Comparison of ENCODE assay signal across 8 cellular contexts in genomic region chr10:132942101-132942739, GRCh38. TPM values are rescaled to one million over a fixed set of nuclear protein-coding genes. Genes with fewer than 3 reads are reported as not detected.
A peak's percentile ranks its signal among the peaks of the same experiment; 100 is the strongest.
DNase-seq lines count a peak whose midpoint lies in the region; ATAC-seq and TF ChIP-seq lines count a peak whose summit lies in the region.

Gene CFAP46 (minus strand): TSS chr10:132942570. CDS start chr10:132942484, 86 bp downstream.

- H3K9ac ChIP-seq in H9 (ENCODE audit: extremely low read depth, insufficient read length, low read length) (no peak within 1 kb of the TSS), Karpas-422 (ENCODE audit: low read length) (no peak within 1 kb of the TSS)

- H3K36me3 Mint-ChIP-seq in H9 (ENCODE audit: insufficient read depth in 1 of 3, low read depth in 3 of 3) (no peaks in the 10 kb centered on the region; a peak in 1 of 7 replicates), progenitor cell of endocrine pancreas (ENCODE audit: insufficient read depth) (peaks cover 3% of the 10 kb centered on the region)

- no peak within 1 kb of the TSS for H3K23ac ChIP-seq in H9 (ENCODE audit: insufficient read length, low read depth, low read length)

- H3K9me2 ChIP-seq in Karpas-422 (replicated peaks; ENCODE audit: insufficient read depth, low read length): no peaks in the 10 kb centered on the region

- H2BK5ac ChIP-seq in H9 (ENCODE audit: insufficient read length, low read length): no peak within 1 kb of the TSS

- H3K79me2 ChIP-seq in H9 (ENCODE audit: insufficient read depth, low read length) (no peaks in the 10 kb centered on the region), Karpas-422 (ENCODE audit: low read length) (no peaks in the 10 kb centered on the region)

- H3K27ac ChIP-seq in AG04450 (ENCODE audit: low read depth, low read length): no peak within 1 kb of the TSS
- H3K27ac ChIP-seq in H9 (ENCODE audit: insufficient read length, low read depth, low read length): no peak within 1 kb of the TSS
- no peak within 1 kb of the TSS for H3K27ac ChIP-seq in right cardiac atrium (ENCODE audit: low read length)
- no peak within 1 kb of the TSS for H3K27ac ChIP-seq in Karpas-422 (ENCODE audit: low read length)

- H3K4me1 ChIP-seq in H9 (ENCODE audit: insufficient read depth, low read length) (no peaks in the 10 kb centered on the region), right cardiac atrium (ENCODE audit: control insufficient read depth, insufficient read depth, low read length) (no peaks in the 10 kb centered on the region), Karpas-422 (ENCODE audit: low read length) (peaks cover 10% of the 10 kb centered on the region)

- CTCF ChIA-PET in AG04450 (lab: Charles Lee): interaction anchor here (0.5 to 1.3 kb wide), 4 partner anchors 37 to 387 kb away, joined by 3 to 4 read pairs (median 4); no protein-coding TSS in a partner anchor

- no CpG with 5 or more reads among the region's 68 CpGs for WGBS in H9 (ENCODE audit: extremely low coverage, insufficient read length, low lambda C conversion rate)
- WGBS in right cardiac atrium: 4% methylated on average over 68 of the region's 68 CpGs

- ATAC-seq in right cardiac atrium (peak; percentile 70 to 82), GM21381 (IDR thresholded peaks at IDR 0.05; ENCODE audit: unreplicated experiment) (no peak)

- H2AFZ ChIP-seq in H9 (ENCODE audit: low read length): no peak within 1 kb of the TSS
- H2AFZ ChIP-seq in Karpas-422 (ENCODE audit: low read length): no peak within 1 kb of the TSS

- no peak within 1 kb of the TSS for H3K18ac ChIP-seq in H9 (ENCODE audit: insufficient read length, low read depth, low read length)

- no peak within 1 kb of the TSS for H2BK12ac ChIP-seq in H9 (ENCODE audit: insufficient read length, low read depth, low read length)

- H3K9me3 Mint-ChIP-seq in H9 (no peaks in the 10 kb centered on the region), progenitor cell of endocrine pancreas (ENCODE audit: low read depth) (no peaks in the 10 kb centered on the region)

- H3K9me3 ChIP-seq in AG04450 (ENCODE audit: control insufficient read depth, insufficient read depth, low read length) (no peaks in the 10 kb centered on the region), H9 (ENCODE audit: control insufficient read depth, low read depth, low read length) (no peaks in the 10 kb centered on the region), right cardiac atrium (ENCODE audit: control insufficient read depth, low read length) (no peaks in the 10 kb centered on the region), Karpas-422 (ENCODE audit: low read length) (no peaks in the 10 kb centered on the region)

- POLR2A ChIA-PET in AG04450 (lab: Yijun Ruan, JAX): interaction anchor here (0.6 to 0.7 kb wide), 2 partner anchors 25 to 601 kb away, joined by 3 read pairs; no protein-coding TSS in a partner anchor

- no peak within 1 kb of the TSS for H4K5ac ChIP-seq in H9 (ENCODE audit: insufficient read length, low read depth, low read length)

- H3K4me1 Mint-ChIP-seq in H9: peaks cover 7 to 13% of the 10 kb centered on the region in 2 experiments
- H3K4me1 Mint-ChIP-seq in progenitor cell of endocrine pancreas (ENCODE audit: low read depth): peaks cover 7% of the 10 kb centered on the region

- H3K27me3 ChIP-seq in AG04450 (ENCODE audit: control insufficient read depth, insufficient read depth, low read length): no peaks in the 10 kb centered on the region
- H3K27me3 ChIP-seq in H9 (ENCODE audit: insufficient read depth, low read length): no peaks in the 10 kb centered on the region
- H3K27me3 ChIP-seq in right cardiac atrium (ENCODE audit: control insufficient read depth, insufficient read depth): no peaks in the 10 kb centered on the region
- H3K27me3 ChIP-seq in Karpas-422 (ENCODE audit: low read length): no peaks in the 10 kb centered on the region

- no peak for TF ChIP-seq CTCF in AG04450 (IDR thresholded peaks at IDR 0.05; ENCODE audit: low read depth, low read length)
- peak; percentile 19; the same call in 1 of the 3 replicates for TF ChIP-seq CTCF in H9 (conservative IDR thresholded peaks at IDR 0.05)
- TF ChIP-seq CTCF in progenitor cell of endocrine pancreas (IDR thresholded peaks at IDR 0.05; ENCODE audit: unreplicated experiment): peak; percentile 24

- H2AK5ac ChIP-seq in H9 (ENCODE audit: insufficient read length, low read length): no peak within 1 kb of the TSS

- H3K4me3 Mint-ChIP-seq in H9: peak within 1 kb of the TSS; percentile 64 to 86
- H3K4me3 Mint-ChIP-seq in progenitor cell of endocrine pancreas (ENCODE audit: low read depth): peak within 1 kb of the TSS; percentile 88

- intact Hi-C loops in right cardiac atrium (cut with DNase I): loop anchor here in 1 of 4 donors (5.0 kb wide), 1 partner anchor 180 kb away; no protein-coding TSS in a partner anchor

- H4K20me1 ChIP-seq in H9 (ENCODE audit: control insufficient read depth, insufficient read depth, insufficient read length) (no peaks in the 10 kb centered on the region), Karpas-422 (ENCODE audit: insufficient read depth, low read depth, low read length) (no peaks in the 10 kb centered on the region)

- no peak within 1 kb of the TSS for H4K91ac ChIP-seq in H9 (ENCODE audit: insufficient read length, low read depth, low read length)

- H3K79me1 ChIP-seq in H9 (ENCODE audit: insufficient read depth, low read depth, low read length, poor library complexity, severe bottlenecking): no peaks in the 10 kb centered on the region

- H2BK120ac ChIP-seq in H9 (ENCODE audit: low read depth, low read length, poor library complexity, severe bottlenecking): no peak within 1 kb of the TSS

- H3K14ac ChIP-seq in H9 (ENCODE audit: insufficient read depth, low read length): no peak within 1 kb of the TSS; the same call in 1 of the 2 replicates

- DNase-seq in AG04450 (ENCODE audit: low read depth, low spot score): no peak
- DNase-seq in H9: peak; percentile 78
- DNase-seq in amniotic epithelial cell (ENCODE audit: low read depth): peak; percentile 50
- peak; percentile 78 to 88 (median 86) for DNase-seq in right cardiac atrium
- peak; percentile 72 for DNase-seq in progenitor cell of endocrine pancreas (ENCODE audit: low spot score, unreplicated experiment)
- DNase-seq in Karpas-422: no peak
- no peak for DNase-seq in GM19240 (ENCODE audit: insufficient read length, low spot score)

- H3K27me3 Mint-ChIP-seq in H9 (ENCODE audit: low read depth): peaks cover 25% of the 10 kb centered on the region
- H3K27me3 Mint-ChIP-seq in progenitor cell of endocrine pancreas: peaks cover 21% of the 10 kb centered on the region

- no peaks in the 10 kb centered on the region for H3K36me3 ChIP-seq in Karpas-422 (ENCODE audit: insufficient read depth, low read length)

- H3K4me2 ChIP-seq in H9 (ENCODE audit: insufficient read depth, insufficient read length, low read length) (peak within 1 kb of the TSS; percentile 71), Karpas-422 (ENCODE audit: low read depth, low read length, poor library complexity, severe bottlenecking) (no peak within 1 kb of the TSS)

- no peak within 1 kb of the TSS for H3K56ac ChIP-seq in H9 (ENCODE audit: insufficient read length, low read depth, low read length)

- H3K4me3 ChIP-seq in AG04450 (ENCODE audit: low read depth, low read length): peak within 1 kb of the TSS; percentile 59
- H3K4me3 ChIP-seq in right cardiac atrium (ENCODE audit: low read length): peak within 1 kb of the TSS; percentile 58
- H3K4me3 ChIP-seq in Karpas-422 (ENCODE audit: low read length): no peak within 1 kb of the TSS

- H3K27ac Mint-ChIP-seq in H9 (no peak within 1 kb of the TSS), progenitor cell of endocrine pancreas (peak within 1 kb of the TSS; percentile 78)

- H2BK15ac ChIP-seq in H9 (ENCODE audit: low read depth, low read length): no peak within 1 kb of the TSS; the same call in 1 of the 2 replicates

- no peak within 1 kb of the TSS for H3T11ph ChIP-seq in H9 (ENCODE audit: low read length)

- H3K23me2 ChIP-seq in H9 (ENCODE audit: insufficient read length, low read depth, low read length, poor library complexity, severe bottlenecking): no peaks in the 10 kb centered on the region

- H2BK20ac ChIP-seq in H9 (ENCODE audit: low read depth, low read length, poor library complexity, severe bottlenecking): no peak within 1 kb of the TSS

- H4K8ac ChIP-seq in H9 (replicated peaks; ENCODE audit: insufficient read length, low read depth, low read length): no peak within 1 kb of the TSS

- H3K4ac ChIP-seq in H9 (ENCODE audit: low read depth, low read length): no peak within 1 kb of the TSS

RNA-seq across cellular contexts. Expression of gene CFAP46, which starts in this region (rescaled TPM):
- polyA plus RNA-seq in AG04450 (2011; rRNA removed) (1.7 and 2.7 TPM in 2 replicates), right cardiac atrium (1.00 TPM)
- 0.83 and 1.6 TPM in 2 replicates for polyA minus RNA-seq in AG04450 (2011; rRNA and poly(A)+ RNA removed)
- total RNA-seq in H9 (2021) (2.9 and 3.1 TPM in 2 replicates), right cardiac atrium (1 to 10 TPM; 1.5 to 1.8 (median 1.7) TPM), progenitor cell of endocrine pancreas (12.5 and 15.4 TPM in 2 replicates)
- total RNA-seq in Karpas-422 (2014; rRNA removed; shearing (Covaris generic); ENCODE audit: low replicate concordance): 0.22 and 1.5 TPM in 2 replicates

Comparison
In these comparisons a context has a peak if more than half of its experiments do, and no peak if none do; other contexts are left out.
1. DNase-seq: peak in H9 (single experiment), amniotic epithelial cell (single experiment), right cardiac atrium (3 of 3) and progenitor cell of endocrine pancreas (single experiment); none in AG04450 (single experiment), Karpas-422 (single experiment) and GM19240 (single experiment).